36 cellular contexts compared by ENCODE assay signal in the genomic region with DNA sequence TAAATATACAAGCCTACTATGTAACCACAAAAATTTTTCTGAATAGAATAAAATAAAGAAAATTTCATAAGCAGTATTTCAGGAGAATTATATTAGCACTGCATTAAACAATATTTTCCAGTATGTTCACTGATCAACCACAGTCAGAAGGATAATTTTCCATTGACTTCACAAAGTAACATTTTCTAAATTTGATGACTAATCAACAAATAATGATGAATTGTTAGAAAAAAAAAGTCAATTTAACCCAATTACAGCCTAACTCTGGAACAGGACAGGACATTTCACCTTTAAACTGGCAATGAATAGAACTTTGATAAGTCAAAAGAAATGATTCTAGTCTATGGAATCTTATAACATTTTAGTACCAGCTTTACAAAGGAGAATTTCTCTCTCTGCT.
"Had no signal": no experiment of that assay in that cellular context is flagged by ENCODE, and none has a peak within 500 bp of the region (broad histone marks: within the 10 kb centered on the region; RNA-seq: fewer than 3 reads in every experiment).

No MANE protein-coding gene starts in this region.

- H3K27me3 ChIP-seq: MG63 had no signal

- H3K4me3 ChIP-seq: MG63 had no signal

- DNase-seq: MG63, MM.1S, MV-4-11, NCI-H1048, NCI-H1092, NCI-H1092 treated with DMSO at 0.1 percent for 48 hours, NCI-H1105, NCI-H1105 treated with DMSO at 0.1 percent for 48 hours, NCI-H1417, NCI-H1417 treated with DMSO at 0.1 percent for 48 hours, NCI-H1436, NCI-H1436 treated with DMSO at 0.1 percent for 48 hours, NCI-H146, NCI-H1694, NCI-H1694 treated with DMSO at 0.1 percent for 48 hours, NCI-H187, NCI-H187 treated with DMSO at 0.1 percent for 48 hours, NCI-H1930, NCI-H2029, NCI-H2029 treated with DMSO at 0.1 percent for 48 hours, NCI-H2081, NCI-H2081 treated with DMSO at 0.1 percent for 48 hours, NCI-H2107, NCI-H2171, NCI-H2171 treated with DMSO at 0.1 percent for 48 hours, NCI-H2227 treated with DMSO at 0.1 percent for 48 hours, NCI-H226, NCI-H345, NCI-H446, NCI-H446 treated with DMSO at 0.1 percent for 48 hours, NCI-H510A, NCI-H510A treated with DMSO at 0.1 percent for 48 hours, NCI-H524, NCI-H524 treated with DMSO at 0.1 percent for 48 hours, NCI-H526, NCI-H526 treated with DMSO at 0.1 percent for 48 hours had no signal

- H3K9me3 ChIP-seq: MG63 had no signal

- H3K36me3 ChIP-seq: MG63 had no signal
